ENCODE assay signal across 1 cellular context in the genomic region with DNA sequence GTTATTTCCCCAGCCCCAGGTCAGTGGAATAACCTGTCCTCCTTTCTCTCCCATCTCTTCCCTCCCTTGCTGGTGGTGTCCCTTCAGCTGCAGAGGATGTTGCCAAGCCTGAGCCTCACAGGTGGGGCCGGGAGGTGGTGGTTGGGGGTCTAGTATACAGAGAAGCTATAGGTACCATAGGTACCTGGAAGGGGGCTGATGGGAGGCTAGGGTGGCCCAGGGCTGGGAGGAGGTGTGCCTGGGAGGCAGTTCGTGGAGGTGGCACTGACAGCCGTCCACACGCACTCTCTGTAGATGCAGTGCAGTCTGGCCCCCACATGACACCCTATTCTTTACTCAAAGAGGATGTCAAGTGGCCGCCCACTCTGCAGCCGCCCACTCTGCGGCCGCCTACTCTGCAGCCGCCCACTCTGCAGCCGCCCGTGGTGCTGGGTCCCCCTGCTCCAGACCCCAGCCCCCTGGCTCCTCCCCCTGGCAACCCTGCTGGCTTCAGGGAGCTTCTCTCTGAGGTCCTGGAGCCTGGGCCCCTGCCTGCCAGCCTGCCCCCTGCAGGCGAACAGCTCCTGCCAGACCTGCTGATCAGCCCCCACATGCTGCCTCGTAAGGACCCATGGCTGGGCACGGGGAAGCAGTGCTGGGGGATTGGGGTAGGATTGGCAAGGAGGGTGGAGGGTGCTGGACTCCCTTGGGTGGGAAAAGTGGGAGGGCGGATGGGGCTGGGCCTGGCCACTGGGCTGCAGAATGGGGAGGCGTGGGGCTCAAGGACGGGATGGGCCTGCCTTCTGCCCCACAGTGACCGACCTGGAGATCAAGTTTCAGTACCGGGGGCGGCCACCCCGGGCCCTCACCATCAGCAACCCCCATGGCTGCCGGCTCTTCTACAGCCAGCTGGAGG.
TF ChIP-seq lines count a peak whose summit lies in the region.

No MANE protein-coding gene starts in this region.

TF ChIP-seq in IMR-90, 13 proteins besides CTCF, POLR2A, EP300 and RAD21:
- TF ChIP-seq MAFK (IDR thresholded peaks at IDR 0.05; ENCODE audit: low read depth, low read length) (no peak), RCOR1 (IDR thresholded peaks at IDR 0.05; ENCODE audit: insufficient replicate concordance, low read length) (no peak)
